Comparison of ENCODE assay signal across 36 cellular contexts in the genomic region with DNA sequence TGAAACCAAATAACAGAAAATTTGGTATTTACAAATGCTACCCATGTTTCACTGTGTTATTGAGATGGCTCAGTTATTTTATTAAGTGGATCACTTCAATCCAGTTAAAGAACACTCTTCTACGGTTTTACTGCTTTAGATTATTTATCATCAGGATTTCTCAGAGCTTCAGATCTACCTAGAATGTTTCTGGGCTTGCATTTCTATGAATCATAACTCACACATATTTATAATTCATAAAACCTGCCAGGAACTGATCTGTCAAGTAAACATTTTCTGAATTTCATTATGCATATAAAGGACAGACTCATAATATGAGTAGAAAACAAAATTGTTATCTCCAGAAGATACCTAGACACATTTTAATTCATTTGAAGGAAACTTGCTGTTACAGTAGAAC.
"Had no signal": no experiment of that assay in that cellular context is flagged by ENCODE, and none has a peak within 500 bp of the region (broad histone marks: within the 10 kb centered on the region; RNA-seq: fewer than 3 reads in every experiment).

No MANE protein-coding gene starts in this region.

- H3K36me3 ChIP-seq: cardiac muscle cell had no signal

- H3K4me3 ChIP-seq: cardiac muscle cell, PC-9 had no signal

- H3K27ac Mint-ChIP-seq: activated B cell treated with CpG ODN at 0.5 μM for 24 hours; activated CD4-positive, alpha-beta memory T cell treated with anti-CD3 and anti-CD28 coated beads, Interleukin-2, amount 10 ng/mL, durations not matched to agents 7 days and 5 days; activated CD8-positive, alpha-beta memory T cell treated with anti-CD3 and anti-CD28 coated beads, Interleukin-2, amount 10 ng/mL, durations not matched to agents 7 days and 5 days; activated naive CD4-positive, alpha-beta T cell treated with anti-CD3 and anti-CD28 coated beads, Interleukin-2, amount 10 ng/mL, durations not matched to agents 7 days and 5 days; activated naive CD8-positive, alpha-beta T cell; activated naive CD8-positive, alpha-beta T cell treated with anti-CD3 and anti-CD28 coated beads, Interleukin-2, amount 50 U/mL, for 24 hours had no signal

- H3K27me3 ChIP-seq: cardiac muscle cell had no signal

- FAIRE-seq: RCC 7860 had no signal

- H3K36me3 Mint-ChIP-seq: activated CD8-positive, alpha-beta memory T cell treated with anti-CD3 and anti-CD28 coated beads, Interleukin-2, amount 10 ng/mL, durations not matched to agents 7 days and 5 days; activated naive CD4-positive, alpha-beta T cell treated with anti-CD3 and anti-CD28 coated beads, Interleukin-2, amount 10 ng/mL, durations not matched to agents 7 days and 5 days; activated naive CD8-positive, alpha-beta T cell; brain had no signal

- H3K4me1 Mint-ChIP-seq: activated B cell treated with CpG ODN at 0.5 μM for 24 hours; activated CD4-positive, alpha-beta memory T cell treated with anti-CD3 and anti-CD28 coated beads, Interleukin-2, amount 10 ng/mL, durations not matched to agents 7 days and 5 days; activated CD8-positive, alpha-beta memory T cell treated with anti-CD3 and anti-CD28 coated beads, Interleukin-2, amount 10 ng/mL, durations not matched to agents 7 days and 5 days; activated naive CD4-positive, alpha-beta T cell treated with anti-CD3 and anti-CD28 coated beads, Interleukin-2, amount 10 ng/mL, durations not matched to agents 7 days and 5 days; activated naive CD8-positive, alpha-beta T cell treated with anti-CD3 and anti-CD28 coated beads, Interleukin-2, amount 50 U/mL, for 24 hours; brain; central memory CD8-positive, alpha-beta T cell had no signal

- DNase-seq: activated B cell treated with CpG ODN at 0.5 μM for 24 hours; activated CD4-positive, alpha-beta memory T cell treated with anti-CD3 and anti-CD28 coated beads, Interleukin-2, amount 10 ng/mL, durations not matched to agents 7 days and 5 days; activated CD4-positive, alpha-beta T cell treated with anti-CD3 and anti-CD28 coated beads for 4 hours; activated CD4-positive, CD25-positive, alpha-beta regulatory T cell treated with anti-CD3 and anti-CD28 coated beads, Interleukin-2, amount 50 U/mL, for 72 hours; activated CD8-positive, alpha-beta memory T cell treated with anti-CD3 and anti-CD28 coated beads for 24 hours; activated CD8-positive, alpha-beta memory T cell treated with anti-CD3 and anti-CD28 coated beads, Interleukin-2, amount 10 ng/mL, durations not matched to agents 7 days and 5 days; activated CD8-positive, alpha-beta memory T cell treated with anti-CD3 and anti-CD28 coated beads, Interleukin-2, amount 50 U/mL, for 48 hours; activated effector memory CD4-positive, alpha-beta T cell treated with Interleukin-2 at 50 U/mL for 16 hours; activated naive CD4-positive, alpha-beta T cell treated with anti-CD3 and anti-CD28 coated beads, Interleukin-2, amount 10 ng/mL, durations not matched to agents 7 days and 5 days; activated naive CD8-positive, alpha-beta T cell treated with anti-CD3 and anti-CD28 coated beads, Interleukin-2, amount 50 U/mL, for 24 hours; activated T-cell treated with anti-CD3 and anti-CD28 coated beads, Interleukin-2, amount 50 U/mL, for 48 hours; anterior cingulate cortex; NCI-H1105; NCI-H1417 treated with DMSO at 0.1 percent for 48 hours; NCI-H187 treated with DMSO at 0.1 percent for 48 hours; NCI-H2081; NCI-H2171 treated with DMSO at 0.1 percent for 48 hours; NCI-H226; NCI-H446 treated with DMSO at 0.1 percent for 48 hours; NCI-H524; NCI-H69; NCI-H82; PC-9; Right ventricle myocardium superior; SW 1271; T-helper 1 cell; T-helper 2 cell; T-helper 9 cell had no signal

- H3K27ac ChIP-seq: cardiac muscle cell, KMS-11, PC-9, RWPE1, VCaP had no signal

- H3K9me3 Mint-ChIP-seq: activated B cell treated with CpG ODN at 0.5 μM for 24 hours; activated naive CD8-positive, alpha-beta T cell treated with anti-CD3 and anti-CD28 coated beads, Interleukin-2, amount 50 U/mL, for 24 hours; brain had no signal

- H3K4me2 ChIP-seq: KMS-11, PC-9 had no signal

- H3K4me3 Mint-ChIP-seq: activated B cell treated with CpG ODN at 0.5 μM for 24 hours; activated CD4-positive, alpha-beta memory T cell treated with anti-CD3 and anti-CD28 coated beads, Interleukin-2, amount 10 ng/mL, durations not matched to agents 7 days and 5 days; activated CD8-positive, alpha-beta memory T cell treated with anti-CD3 and anti-CD28 coated beads, Interleukin-2, amount 10 ng/mL, durations not matched to agents 7 days and 5 days; activated naive CD4-positive, alpha-beta T cell treated with anti-CD3 and anti-CD28 coated beads, Interleukin-2, amount 10 ng/mL, durations not matched to agents 7 days and 5 days; activated naive CD8-positive, alpha-beta T cell; activated naive CD8-positive, alpha-beta T cell treated with anti-CD3 and anti-CD28 coated beads, Interleukin-2, amount 50 U/mL, for 24 hours; brain; central memory CD8-positive, alpha-beta T cell had no signal

- ATAC-seq: activated CD8-positive, alpha-beta memory T cell treated with anti-CD3 and anti-CD28 coated beads, Interleukin-2, amount 10 ng/mL, durations not matched to agents 7 days and 5 days; activated naive CD8-positive, alpha-beta T cell treated with anti-CD3 and anti-CD28 coated beads, Interleukin-2, amount 50 U/mL, for 24 hours had no signal

- H3K9ac ChIP-seq: KMS-11 had no signal

- H2AFZ ChIP-seq: PC-9 had no signal

- H3K27me3 Mint-ChIP-seq: activated B cell treated with CpG ODN at 0.5 μM for 24 hours; activated CD4-positive, alpha-beta memory T cell treated with anti-CD3 and anti-CD28 coated beads, Interleukin-2, amount 10 ng/mL, durations not matched to agents 7 days and 5 days; activated CD8-positive, alpha-beta memory T cell treated with anti-CD3 and anti-CD28 coated beads, Interleukin-2, amount 10 ng/mL, durations not matched to agents 7 days and 5 days; activated naive CD4-positive, alpha-beta T cell treated with anti-CD3 and anti-CD28 coated beads, Interleukin-2, amount 10 ng/mL, durations not matched to agents 7 days and 5 days; activated naive CD8-positive, alpha-beta T cell; activated naive CD8-positive, alpha-beta T cell treated with anti-CD3 and anti-CD28 coated beads, Interleukin-2, amount 50 U/mL, for 24 hours; brain; central memory CD8-positive, alpha-beta T cell had no signal
